In genomic region chr1:157043685-157044084, GRCh38 we compare ENCODE assay signal across 14 cellular contexts. TPM values are rescaled to one million over a fixed set of nuclear protein-coding genes. Genes with fewer than 3 reads are reported as not detected.
DNase-seq lines count a peak whose midpoint lies in the region; ATAC-seq and TF ChIP-seq lines count a peak whose summit lies in the region.
"Had no signal": no experiment of that assay in that cellular context is flagged by ENCODE, and none has a peak within 500 bp of the region (broad histone marks: within the 10 kb centered on the region; RNA-seq: fewer than 3 reads in every experiment).

No MANE protein-coding gene starts in this region.

- H3K27me3 ChIP-seq in colonic mucosa (no peaks in the 10 kb centered on the region), aorta (ENCODE audit: control insufficient read depth in 1 of 2, insufficient read depth in 2 of 2, low read length in 1 of 2) (no peaks in the 10 kb centered on the region)

- H3K4me1 ChIP-seq in colonic mucosa (peaks cover 7% of the 10 kb centered on the region), mesodermal cell (ENCODE audit: control insufficient read depth, insufficient read depth, low read length, poor library complexity, severe bottlenecking) (peaks cover 12% of the 10 kb centered on the region), aorta (ENCODE audit: control insufficient read depth in 1 of 2, insufficient read depth in 2 of 2, low read length in 2 of 2) (peaks cover 3 to 8% of the 10 kb centered on the region in 2 donors)

- H3K27me3 Mint-ChIP-seq in natural killer cell (ENCODE audit: low read depth in 2 of 2): peaks cover 49 to 75% of the 10 kb centered on the region in 2 donors
- peaks cover 56 to 82% of the 10 kb centered on the region in 2 donors for H3K27me3 Mint-ChIP-seq in natural killer cell treated with Interleukin-12 subunit alpha and Interleukin-12 subunit beta and Interleukin-15 and Interleukin-18, amount 100 ng/mL, for 72 hours

- TF ChIP-seq CTCF in natural killer cell (IDR thresholded peaks at IDR 0.05) (no peak), colonic mucosa (IDR thresholded peaks at IDR 0.05) (no peak)

- ATAC-seq in natural killer cell (no peak), aorta (ENCODE audit: low FRiP score) (no peak), GM21515 (IDR thresholded peaks at IDR 0.05; ENCODE audit: unreplicated experiment) (no peak), HG03565 (IDR thresholded peaks at IDR 0.05; ENCODE audit: unreplicated experiment) (no peak)
- no peak for ATAC-seq in natural killer cell treated with Interleukin-12 subunit alpha and Interleukin-12 subunit beta and Interleukin-15 and Interleukin-18, amount 100 ng/mL, for 72 hours
- ATAC-seq: stimulated activated naive CD8-positive, alpha-beta T cell treated with anti-CD3 and anti-CD28 coated beads, Interleukin-15, amount 100 ng/mL, for 72 hours had no signal

- peak overlapping the region; percentile 32 for H3K4me3 Mint-ChIP-seq in natural killer cell
- H3K4me3 Mint-ChIP-seq in natural killer cell treated with Interleukin-12 subunit alpha and Interleukin-12 subunit beta and Interleukin-15 and Interleukin-18, amount 100 ng/mL, for 72 hours: no peak overlapping the region
- H3K4me3 Mint-ChIP-seq: stimulated activated naive CD8-positive, alpha-beta T cell treated with anti-CD3 and anti-CD28 coated beads, Interleukin-15, amount 100 ng/mL, for 72 hours had no signal

- H3K27ac ChIP-seq in colonic mucosa (no peak overlapping the region), mesodermal cell (ENCODE audit: low read depth, low read length, severe bottlenecking) (no peak overlapping the region), aorta (ENCODE audit: low read depth in 1 of 2, low read length in 2 of 2) (no peak overlapping the region)

- H3K4me3 ChIP-seq in colonic mucosa: peak overlapping the region; percentile 48
- peak overlapping the region; percentile 60 for H3K4me3 ChIP-seq in mesodermal cell (ENCODE audit: extremely low read depth, insufficient read depth, low read length, poor library complexity, severe bottlenecking)
- peak overlapping the region; percentile 45 to 86 for H3K4me3 ChIP-seq in aorta (ENCODE audit: low read length in 2 of 2)

- H3K9me3 Mint-ChIP-seq in natural killer cell: no peaks in the 10 kb centered on the region
- H3K9me3 Mint-ChIP-seq in natural killer cell treated with Interleukin-12 subunit alpha and Interleukin-12 subunit beta and Interleukin-15 and Interleukin-18, amount 100 ng/mL, for 72 hours: no peaks in the 10 kb centered on the region
- H3K9me3 Mint-ChIP-seq: stimulated activated naive CD8-positive, alpha-beta T cell treated with anti-CD3 and anti-CD28 coated beads, Interleukin-15, amount 100 ng/mL, for 72 hours had no signal

- H3K27ac Mint-ChIP-seq in natural killer cell: no peak overlapping the region
- H3K27ac Mint-ChIP-seq in natural killer cell treated with Interleukin-12 subunit alpha and Interleukin-12 subunit beta and Interleukin-15 and Interleukin-18, amount 100 ng/mL, for 72 hours: no peak overlapping the region
- H3K27ac Mint-ChIP-seq: CD4-positive, alpha-beta memory T cell; stimulated activated naive CD8-positive, alpha-beta T cell treated with anti-CD3 and anti-CD28 coated beads, Interleukin-15, amount 100 ng/mL, for 72 hours had no signal

- 63 to 93% methylated on average over 2 of the region's 2 CpGs for WGBS in mesodermal cell (ENCODE audit: insufficient coverage in 2 of 2), 2 experiments
- 48 to 66% methylated on average over 2 of the region's 2 CpGs for WGBS in aorta, 2 donors

- H3K36me3 ChIP-seq in colonic mucosa: no peaks in the 10 kb centered on the region
- H3K36me3 ChIP-seq in mesodermal cell (ENCODE audit: control insufficient read depth, insufficient read depth, low read length): peaks cover 21% of the 10 kb centered on the region
- H3K36me3 ChIP-seq in aorta (ENCODE audit: control insufficient read depth in 1 of 2, insufficient read depth in 2 of 2, low read length in 1 of 2): no peaks in the 10 kb centered on the region

- DNase-seq in natural killer cell: no peak
- DNase-seq in natural killer cell treated with Interleukin-12 subunit alpha and Interleukin-12 subunit beta and Interleukin-15 and Interleukin-18, amount 100 ng/mL, for 72 hours (ENCODE audit: low spot score): no peak
- DNase-seq in colonic mucosa: no peak
- DNase-seq in aorta: no peak
- DNase-seq in activated CD4-positive, CD25-positive, alpha-beta regulatory T cell treated with anti-CD3 and anti-CD28 coated beads, Interleukin-2, amount 50 U/mL, for 72 hours: no peak
- DNase-seq: activated CD8-positive, alpha-beta memory T cell treated with anti-CD3 and anti-CD28 coated beads, Interleukin-2, amount 50 U/mL, for 4 hours; CD4-positive, alpha-beta memory T cell; NCI-H1092; occipital lobe; SHP77 treated with DMSO at 0.1 percent for 48 hours; stimulated activated naive CD8-positive, alpha-beta T cell treated with anti-CD3 and anti-CD28 coated beads, Interleukin-15, amount 100 ng/mL, for 72 hours had no signal

- intact Hi-C loops in natural killer cell (cut with micrococcal nuclease): no loop called here
- intact Hi-C loops in colonic mucosa (cut with DNase I): no loop called here
- intact Hi-C loops in aorta (cut with DNase I): no loop called here

- H3K4me1 Mint-ChIP-seq in natural killer cell: peaks cover 6 to 12% of the 10 kb centered on the region in 2 donors
- peaks cover 13 to 17% of the 10 kb centered on the region in 2 donors for H3K4me1 Mint-ChIP-seq in natural killer cell treated with Interleukin-12 subunit alpha and Interleukin-12 subunit beta and Interleukin-15 and Interleukin-18, amount 100 ng/mL, for 72 hours (ENCODE audit: low read depth in 2 of 2)

- peak overlapping the region in 1 of 2 donors; percentile 45 for H3K9ac ChIP-seq in colonic mucosa (ENCODE audit: low read depth in 2 of 2, low read length in 2 of 2)

- no peaks in the 10 kb centered on the region for H3K36me3 Mint-ChIP-seq in natural killer cell
- H3K36me3 Mint-ChIP-seq in natural killer cell treated with Interleukin-12 subunit alpha and Interleukin-12 subunit beta and Interleukin-15 and Interleukin-18, amount 100 ng/mL, for 72 hours: peaks cover 6% of the 10 kb centered on the region

- H3K9me3 ChIP-seq in colonic mucosa (no peaks in the 10 kb centered on the region), mesodermal cell (ENCODE audit: control insufficient read depth, low read length) (no peaks in the 10 kb centered on the region), aorta (ENCODE audit: control insufficient read depth, low read length) (no peaks in the 10 kb centered on the region)

RNA-seq across cellular contexts. Expression of gene ARHGEF11, which starts 1.9 kb away (rescaled TPM):
- 1 to 10 TPM; 1.7 to 2.8 (median 2.4) TPM for total RNA-seq in natural killer cell
- 1 to 10 TPM; 1.0 to 2.5 TPM for total RNA-seq in natural killer cell treated with Interleukin-12 subunit alpha and Interleukin-12 subunit beta and Interleukin-15 and Interleukin-18, amount 100 ng/mL, for 72 hours
- 10 to 100 TPM; 35.2 to 43.3 TPM for total RNA-seq in colonic mucosa
- polyA plus RNA-seq in mesodermal cell (2013, experiment 1 of 2): 25.1 TPM
- polyA plus RNA-seq in mesodermal cell (2013, experiment 2 of 2): 19.9 TPM
- 10 to 100 TPM; 33.0 to 47.8 TPM for total RNA-seq in aorta
- 10 to 100 TPM in 1 of 2 donors, 1 to 10 TPM in 1; 9.3 to 16.2 TPM for polyA plus RNA-seq in aorta

RNA-seq across cellular contexts. Expression of gene ETV3L, which starts 55.9 kb away (rescaled TPM):
- total RNA-seq in natural killer cell (not detected), colonic mucosa (not detected), aorta (not detected)
- total RNA-seq in natural killer cell treated with Interleukin-12 subunit alpha and Interleukin-12 subunit beta and Interleukin-15 and Interleukin-18, amount 100 ng/mL, for 72 hours: 1 to 10 TPM; 1.7 to 3.6 TPM
- polyA plus RNA-seq in mesodermal cell (2013, experiment 1 of 2): not detected
- not detected for polyA plus RNA-seq in mesodermal cell (2013, experiment 2 of 2)
- polyA plus RNA-seq in aorta: not detected
- total RNA-seq: CD4-positive, alpha-beta memory T cell; occipital lobe had no signal
- polyA plus RNA-seq: CD4-positive, alpha-beta memory T cell had no signal

Comparison
In these comparisons a context has a peak if more than half of its experiments do, and no peak if none do; other contexts are left out.
1. RNA of gene ARHGEF11, which starts 1.9 kb away (total RNA-seq): 33.0 to 47.8 TPM in aorta and 35.2 to 43.3 TPM in colonic mucosa; 1.0 to 2.5 TPM in natural killer cell treated with Interleukin-12 subunit alpha and Interleukin-12 subunit beta and Interleukin-15 and Interleukin-18, amount 100 ng/mL, for 72 hours and 1.7 to 2.8 TPM in natural killer cell; every median in the first group is over 4 times any median in the second.
2. Peak in every context shown above with its lines, with median percentiles within 50 percentile points of each other: H3K4me3 ChIP-seq.